Comparison of ENCODE assay signal across 10 cellular contexts in genomic region chr5:76081811-76082783, GRCh38. TPM values are rescaled to one million over a fixed set of nuclear protein-coding genes. Genes with fewer than 3 reads are reported as not detected.
A peak's percentile ranks its signal among the peaks of the same experiment; 100 is the strongest.
DNase-seq lines count a peak whose midpoint lies in the region; ATAC-seq, FAIRE-seq and TF ChIP-seq lines count a peak whose summit lies in the region.
"Had no signal": no experiment of that assay in that cellular context is flagged by ENCODE, and none has a peak within 500 bp of the region (broad histone marks: within the 10 kb centered on the region; RNA-seq: fewer than 3 reads in every experiment).

No MANE protein-coding gene starts in this region.

- no peak for FAIRE-seq in GM12878 (lab: Jason Lieb, UNC)

- intact Hi-C loops in A673 (cut with micrococcal nuclease; ENCODE audit: unreplicated experiment): loop anchor here (5.0 kb wide), 1 partner anchor 95 kb away; no protein-coding TSS in a partner anchor
- intact Hi-C loops in GM12878 (cut with micrococcal nuclease; ENCODE audit: unreplicated experiment): no loop called here
- intact Hi-C loops in mucosa of descending colon (cut with DNase I, micrococcal nuclease): no loop called here

- CTCF ChIA-PET in A673 (lab: Charles Lee): no interaction called here
- CTCF ChIA-PET in GM12878 (lab: Yijun Ruan, JAX): no interaction called here

- peaks cover 87% of the 10 kb centered on the region for H3K27me3 ChIP-seq in A673 (replicated peaks; ENCODE audit: insufficient read depth, low read depth, low read length, poor library complexity)
- H3K27me3 ChIP-seq in H7 (ENCODE audit: control insufficient read depth, insufficient read depth, low read length): peaks cover 72% of the 10 kb centered on the region
- peaks cover 13 to 17% of the 10 kb centered on the region in 2 experiments; a peak in 3 of 4 replicates for H3K27me3 ChIP-seq in GM12878 (replicated peaks in 1 of 2; ENCODE audit: control insufficient read depth in 2 of 2, insufficient read depth in 2 of 2, low read length in 1 of 2)

- no peaks in the 10 kb centered on the region for H4K20me1 ChIP-seq in GM12878 (ENCODE audit: control insufficient read depth, insufficient read depth)

- no peak for DNase-seq in A673 (ENCODE audit: low spot score)
- DNase-seq in H7: peak; percentile 68
- DNase-seq in GM12878 (ENCODE audit: low read depth, low spot score): no peak
- peak in 2 of 3 donors; percentile 26 to 48 for DNase-seq in mucosa of descending colon
- DNase-seq in A172 (ENCODE audit: low spot score): no peak
- DNase-seq in NCI-H1417 treated with DMSO at 0.1 percent for 48 hours (lab: John Stamatoyannopoulos, UW): no peak
- DNase-seq: DND-41 had no signal

- H3K36me3 ChIP-seq in A673 (ENCODE audit: insufficient read depth, low read length, poor library complexity, severe bottlenecking) (no peaks in the 10 kb centered on the region), H7 (replicated peaks; ENCODE audit: control insufficient read depth, insufficient read depth, low read length) (no peaks in the 10 kb centered on the region), GM12878 (ENCODE audit: control insufficient read depth in 2 of 2, insufficient read depth in 2 of 2, low read length in 1 of 2) (no peaks in the 10 kb centered on the region), mucosa of descending colon (ENCODE audit: low read depth) (no peaks in the 10 kb centered on the region)

- in situ Hi-C loops in GM12878 (cut with MboI): no loop called here

- TF ChIP-seq CTCF in A673 (conservative IDR thresholded peaks at IDR 0.05; ENCODE audit: low read depth, low read length) (no peak), GM12878 (IDR thresholded peaks at IDR 0.05 in 2 of 3, conservative IDR thresholded peaks at IDR 0.05 in 1 of 3; ENCODE audit: control insufficient read depth in 2 of 3, extremely low read depth in 1 of 3, insufficient read depth in 1 of 3, low read depth in 3 of 3, low read length in 3 of 3) (no peak), mucosa of descending colon (IDR thresholded peaks at IDR 0.05) (no peak)

- TF ChIP-seq RAD21 in GM12878 (IDR thresholded peaks at IDR 0.05; ENCODE audit: insufficient read depth, low read depth, low read length): no peak

- no peak for ATAC-seq in GM12878
- ATAC-seq in mucosa of descending colon: peak; percentile 21
- ATAC-seq in HG02759 (IDR thresholded peaks at IDR 0.05; ENCODE audit: unreplicated experiment): no peak
- no peak for ATAC-seq in GM21717 (IDR thresholded peaks at IDR 0.05; ENCODE audit: unreplicated experiment)

- H3K4me2 ChIP-seq in GM12878 (ENCODE audit: control insufficient read depth, insufficient read depth): peak overlapping the region; percentile 73

- H3K4me3 ChIP-seq in A673 (ENCODE audit: low read depth, low read length, poor library complexity, severe bottlenecking) (peak overlapping the region; percentile 47), H7 (ENCODE audit: insufficient read depth, low read depth, low read length) (peak overlapping the region; percentile 57), GM12878 (peak overlapping the region; percentile 21; the same call in 1 of the 2 replicates), mucosa of descending colon (no peak overlapping the region)

- H3K27ac ChIP-seq in A673 (ENCODE audit: low read depth, low read length, poor library complexity, severe bottlenecking) (no peak overlapping the region), GM12878 (ENCODE audit: control insufficient read depth, insufficient read depth) (no peak overlapping the region)

- whole genome bisulfite sequencing in GM12878 (ENCODE audit: insufficient coverage, insufficient replicate concordance, low lambda C conversion rate, missing lambda C conversion rate): 43% methylated on average over 45 of the region's 45 CpGs

- no peaks in the 10 kb centered on the region for H3K79me2 ChIP-seq in GM12878 (ENCODE audit: control insufficient read depth, insufficient read depth, low read length)

- POLR2A ChIA-PET in A673 (lab: Charles Lee; ENCODE audit: low non-redundant PET): no interaction called here
- POLR2A ChIA-PET in GM12878 (lab: Charles Lee): no interaction called here

- H3K9me3 ChIP-seq in A673 (ENCODE audit: low read depth, low read length, poor library complexity, severe bottlenecking) (no peaks in the 10 kb centered on the region), GM12878 (replicated peaks; ENCODE audit: control insufficient read depth, insufficient read depth, low read length) (no peaks in the 10 kb centered on the region; the same call in 2 of the 3 replicates), mucosa of descending colon (no peaks in the 10 kb centered on the region)

- no peak for TF ChIP-seq EP300 in GM12878 (IDR thresholded peaks at IDR 0.05; ENCODE audit: borderline replicate concordance in 1 of 2, control insufficient read depth in 1 of 2, low read depth in 2 of 2, low read length in 2 of 2)

- SMC1A ChIA-PET in GM12878 (lab: Charles Lee; ENCODE audit: uncharacterized antibody, unreplicated experiment): no interaction called here

- no peak overlapping the region for H2AFZ ChIP-seq in GM12878 (ENCODE audit: control insufficient read depth, low read depth, low read length)

- RAD21 ChIA-PET in GM12878 (lab: Charles Lee; ENCODE audit: unreplicated experiment): no interaction called here

- BruUV-seq in A673 (replicated peaks; lab: Mats Ljungman, UMichigan): no TSS peak
- no TSS peak for BruUV-seq in GM12878 (replicated peaks; lab: Mats Ljungman, UMichigan)

- H3K4me1 ChIP-seq in A673 (ENCODE audit: insufficient read depth, low read length, poor library complexity, severe bottlenecking) (peaks cover 6% of the 10 kb centered on the region), GM12878 (ENCODE audit: control insufficient read depth, insufficient read depth, low read length) (peaks cover 8% of the 10 kb centered on the region; the same call in 1 of the 2 replicates), mucosa of descending colon (ENCODE audit: low read depth) (peaks cover 21% of the 10 kb centered on the region)

- TF ChIP-seq POLR2A in GM12878 (IDR thresholded peaks at IDR 0.05; ENCODE audit: low read depth, low read length): no peak

- H3K9ac ChIP-seq in GM12878 (ENCODE audit: control insufficient read depth, insufficient read depth, low read length): no peak overlapping the region

TF ChIP-seq in GM12878, 131 proteins besides CTCF, POLR2A, EP300 and RAD21:
- TF ChIP-seq MYB (IDR thresholded peaks at IDR 0.05; ENCODE audit: borderline replicate concordance, low read depth, low read length) (no peak), SRF (IDR thresholded peaks at IDR 0.05; ENCODE audit: low read depth in 2 of 2, low read length in 2 of 2) (no peak), ESRRA (IDR thresholded peaks at IDR 0.05; ENCODE audit: low read length) (no peak), KLF5 (IDR thresholded peaks at IDR 0.05; ENCODE audit: partially characterized antibody) (no peak), DPF2 (IDR thresholded peaks at IDR 0.05) (no peak), SIN3A (IDR thresholded peaks at IDR 0.05; ENCODE audit: low read depth, low read length) (no peak), CEBPB (IDR thresholded peaks at IDR 0.05; ENCODE audit: borderline replicate concordance in 1 of 2, low read depth in 2 of 2, low read length in 2 of 2) (no peak), MAX (IDR thresholded peaks at IDR 0.05; ENCODE audit: low read depth, low read length) (no peak), CREB1 (IDR thresholded peaks at IDR 0.05; ENCODE audit: low read depth) (no peak), PAX8 (IDR thresholded peaks at IDR 0.05) (no peak), LARP7 (IDR thresholded peaks at IDR 0.05) (no peak)

RNA-seq across cellular contexts. Expression of gene SV2C, which starts 1.1 kb away (rescaled TPM):
- 3.1 and 4.1 TPM in 2 replicates for total RNA-seq in A673 (2021)
- total RNA-seq in H7 (2014; rRNA removed; shearing (Covaris generic)): under 0.01 TPM in 1 of 2 replicates, not detected in the other
- total RNA-seq in GM12878 (2013; cell fraction: nucleolus; rRNA removed): 0.24 and 0.40 TPM in 2 replicates
- total RNA-seq in GM12878 (2014; rRNA removed): 0.40 and 2.2 TPM in 2 replicates
- 0.94 and 0.97 TPM in 2 replicates for total RNA-seq in GM12878 (2014; rRNA removed; fragmentation: Illumina TruSeq; extraction: Trizol)
- total RNA-seq in GM12878 (2021): 1.1 TPM in 2 replicates
- polyA plus RNA-seq in GM12878 (2011; ENCODE audit: low read depth): 0.03 TPM
- under 0.01 TPM in 1 of 2 replicates, not detected in the other for polyA plus RNA-seq in GM12878 (2011; rRNA removed)
- not detected in 2 replicates for polyA plus RNA-seq in GM12878 (2011; cell fraction: cytosol; rRNA removed)
- not detected in 2 replicates for polyA plus RNA-seq in GM12878 (2011; cell fraction: nucleus; rRNA removed)
- polyA plus RNA-seq in GM12878 (2012): 0.03 TPM in 2 replicates
- polyA plus RNA-seq in GM12878 (2014; fragmentation: Illumina TruSeq; extraction: Trizol): 0.76 and 0.81 TPM in 2 replicates
- polyA plus RNA-seq in GM12878 (2014; fragmentation: Nextera tagmentation; extraction: Ambion mirVana): under 1 TPM; 0.20 to 0.37 TPM
- polyA plus RNA-seq in GM12878 (2014; rRNA removed): 0.60 and 0.69 TPM in 2 replicates
- polyA plus RNA-seq in GM12878 (2016; fragmentation: Nextera tagmentation; extraction: Ambion mirVana): 1 to 10 TPM in 1 of 2 experiments, under 1 TPM in 1; 0.56 to 1.0 TPM
- not detected in 2 replicates for polyA minus RNA-seq in GM12878 (2011; rRNA and poly(A)+ RNA removed)
- polyA minus RNA-seq in GM12878 (2011; cell fraction: cytosol; rRNA and poly(A)+ RNA removed): not detected in 2 replicates
- polyA minus RNA-seq in GM12878 (2011; cell fraction: nucleus; rRNA and poly(A)+ RNA removed): not detected in 2 replicates
- total RNA-seq in mucosa of descending colon: 1 to 10 TPM in 1 of 3 donors, under 1 TPM in 2; 0.54 to 1.2 (median 0.58) TPM
- total RNA-seq in A172 (2014; rRNA removed; shearing (Covaris generic)): not detected in 2 replicates
- total RNA-seq: glomerular endothelial cell had no signal

Comparison
In these comparisons a context has a peak if more than half of its experiments do, and no peak if none do; other contexts are left out.
1. DNase-seq: peak in H7 (single experiment) and mucosa of descending colon (2 of 3); none in A673 (single experiment), GM12878 (single experiment), A172 (single experiment) and NCI-H1417 treated with DMSO at 0.1 percent for 48 hours (single experiment).